15 cellular contexts compared by ENCODE assay signal in genomic region chr22:40665312-40665711, GRCh38. TPM values are rescaled to one million over a fixed set of nuclear protein-coding genes. Genes with fewer than 3 reads are reported as not detected.
DNase-seq lines count a peak whose midpoint lies in the region; ATAC-seq and TF ChIP-seq lines count a peak whose summit lies in the region.
"Had no signal": no experiment of that assay in that cellular context is flagged by ENCODE, and none has a peak within 500 bp of the region (broad histone marks: within the 10 kb centered on the region; RNA-seq: fewer than 3 reads in every experiment).

No MANE protein-coding gene starts in this region.

- TF ChIP-seq EP300 in stomach (IDR thresholded peaks at IDR 0.05) = no peak

- H3K27me3 ChIP-seq in dorsolateral prefrontal cortex = no peaks in the 10 kb centered on the region
- no peaks in the 10 kb centered on the region for H3K27me3 ChIP-seq in stomach

- peaks cover 0 to 20% (median 12%) of the 10 kb centered on the region in 4 donors for H3K4me1 ChIP-seq in stomach
- H3K4me1 ChIP-seq: Caco-2 had no signal

- peak; percentile 68 for DNase-seq in GM03348 (ENCODE audit: low spot score)
- peak in 9 of 10 donors; percentile 38 to 80 (median 65) for DNase-seq in dorsolateral prefrontal cortex
- no peak for DNase-seq in left lobe of liver (ENCODE audit: low spot score)
- DNase-seq in stomach = no peak
- no peak for DNase-seq in NCI-H2107 (lab: John Stamatoyannopoulos, UW)
- no peak for DNase-seq in HT-29 (ENCODE audit: low spot score)
- DNase-seq: activated CD4-positive, alpha-beta T cell treated with anti-CD3 and anti-CD28 coated beads, Interleukin-2, amount 10 ng/mL, durations not matched to agents 7 days and 5 days; activated effector memory CD4-positive, alpha-beta T cell treated with Interleukin-2 at 50 U/mL for 16 hours; Caco-2; stimulated activated naive CD8-positive, alpha-beta T cell treated with anti-CD3 and anti-CD28 coated beads, Interleukin-15, amount 100 ng/mL, for 72 hours; SW 1271 had no signal

- WGBS in stomach, 5 donors = 62 to 77% (median 64%) methylated on average over 3 to 4 of the region's 4 CpGs

- ATAC-seq in left lobe of liver = peak; percentile 65
- ATAC-seq in HG03521 (IDR thresholded peaks at IDR 0.05; ENCODE audit: unreplicated experiment) = no peak
- ATAC-seq in HG03520 (IDR thresholded peaks at IDR 0.05; ENCODE audit: unreplicated experiment) = no peak
- ATAC-seq: GM12878; stimulated activated naive CD8-positive, alpha-beta T cell treated with anti-CD3 and anti-CD28 coated beads, Interleukin-15, amount 100 ng/mL, for 72 hours had no signal

- H3K36me3 ChIP-seq in stomach = no peaks in the 10 kb centered on the region

- H3K4me3 ChIP-seq in dorsolateral prefrontal cortex (no peak overlapping the region), stomach (no peak overlapping the region)
- H3K4me3 ChIP-seq: GM12878 had no signal

- intact Hi-C loops in dorsolateral prefrontal cortex (cut with DNase I) = no loop called here
- intact Hi-C loops in stomach (cut with DNase I; ENCODE audit: low total_unique reads) = no loop called here

- H3K27ac ChIP-seq in dorsolateral prefrontal cortex (peak overlapping the region in 55 of 59 donors; percentile 29 to 88 (median 78)), stomach (peak overlapping the region in 3 of 5 donors; percentile 41 to 67 (median 65))
- H3K27ac ChIP-seq: HL-60 had no signal

- TF ChIP-seq CTCF in dorsolateral prefrontal cortex (IDR thresholded peaks at IDR 0.05 in 54 of 56, conservative IDR thresholded peaks at IDR 0.05 in 2 of 56; ENCODE audit: low read depth in 1 of 56, partially characterized antibody in 56 of 56) = no peak
- TF ChIP-seq CTCF in stomach (IDR thresholded peaks at IDR 0.05) = no peak

- no peak for TF ChIP-seq POLR2A in stomach (IDR thresholded peaks at IDR 0.05)

- no peaks in the 10 kb centered on the region for H3K9me3 ChIP-seq in stomach
- H3K9me3 ChIP-seq: Caco-2 had no signal

RNA-seq across cellular contexts. Expression of gene MCHR1, which starts 14.0 kb away (rescaled TPM):
- total RNA-seq in dorsolateral prefrontal cortex (10 to 100 TPM in 70 of 120 experiments, 1 to 10 TPM in 50; 1.5 to 26.1 (median 10.7) TPM), left lobe of liver (2.3 TPM), stomach (not detected)
- polyA plus RNA-seq in stomach = under 1 TPM in 2 of 3 donors, not detected in 1; 0.08 to 0.25 TPM
- total RNA-seq in HT-29 (2014; rRNA removed; shearing (Covaris generic)) = not detected in 2 replicates
- total RNA-seq: activated CD4-positive, alpha-beta T cell treated with anti-CD3 and anti-CD28 coated beads, Interleukin-2, amount 10 ng/mL, durations not matched to agents 7 days and 5 days; Caco-2; GM12878 had no signal
- polyA plus RNA-seq: GM12878 had no signal

RNA-seq across cellular contexts. Expression of gene MRTFA, which starts 28.8 kb away (rescaled TPM):
- total RNA-seq in dorsolateral prefrontal cortex = 100 to 1,000 TPM in 1 of 120 experiments, 10 to 100 TPM in 119; 43.3 to 100 (median 72.1) TPM
- 12.8 TPM for total RNA-seq in left lobe of liver
- 100 to 1,000 TPM in 2 of 5 donors, 10 to 100 TPM in 3; 40.4 to 706 (median 99.8) TPM for total RNA-seq in stomach
- polyA plus RNA-seq in stomach = 10 to 100 TPM; 11.1 to 20.2 (median 14.7) TPM
- total RNA-seq in HT-29 (2014; rRNA removed; shearing (Covaris generic)) = 23.6 and 26.1 TPM in 2 replicates

Comparison
In these comparisons a context has a peak if more than half of its experiments do, and no peak if none do; other contexts are left out.
1. DNase-seq: peak in GM03348 (single experiment) and dorsolateral prefrontal cortex (9 of 10); none in left lobe of liver (single experiment), stomach (single experiment), NCI-H2107 (single experiment) and HT-29 (single experiment).